Comparison of ENCODE assay signal across 8 cellular contexts in the genomic region with DNA sequence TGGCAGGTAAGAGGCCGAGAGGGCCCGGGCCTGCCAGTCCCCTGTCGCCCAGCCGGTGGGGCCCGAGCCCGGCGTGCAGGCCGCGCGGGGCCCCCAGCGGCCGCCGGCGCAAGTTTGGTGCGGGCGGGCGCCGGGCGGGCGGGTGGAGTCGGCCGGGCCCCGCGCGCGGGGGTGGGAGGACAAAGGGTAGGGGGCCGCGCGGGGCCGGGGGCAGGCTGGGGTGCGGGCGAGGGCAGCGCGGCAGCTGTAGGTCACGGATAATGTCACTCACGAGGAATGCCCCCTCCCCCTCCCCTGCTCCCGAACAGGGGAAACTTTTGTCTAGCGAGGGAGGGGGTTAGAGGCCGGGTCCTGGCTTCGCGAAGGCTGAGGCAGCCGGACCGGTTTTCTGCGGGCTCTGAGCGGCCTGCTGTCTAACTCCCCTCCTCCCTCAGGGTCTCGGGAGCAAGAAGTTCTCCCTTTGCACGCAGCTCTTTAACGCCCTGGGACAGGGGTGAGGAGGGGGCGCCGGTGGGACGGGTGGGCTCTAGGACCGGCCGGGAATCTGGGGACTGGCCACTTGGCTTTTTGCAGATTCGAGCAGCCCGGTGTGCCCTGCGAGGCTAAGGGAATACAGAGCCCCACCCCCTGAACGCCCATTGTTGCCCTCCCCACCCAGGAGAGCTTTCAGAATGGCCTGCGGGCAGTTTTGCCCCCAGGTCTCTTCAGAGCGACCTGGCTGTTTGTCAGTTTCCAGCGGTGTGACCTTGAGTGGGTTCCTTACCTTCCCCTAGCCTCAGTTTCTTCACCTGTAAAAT. TPM values are rescaled to one million over a fixed set of nuclear protein-coding genes. Genes with fewer than 3 reads are reported as not detected.
A peak's percentile ranks its signal among the peaks of the same experiment; 100 is the strongest.
DNase-seq lines count a peak whose midpoint lies in the region; ATAC-seq and TF ChIP-seq lines count a peak whose summit lies in the region.

No MANE protein-coding gene starts in this region.

- H3K36me3 ChIP-seq in SK-N-SH (replicated peaks in 1 of 2; ENCODE audit: control insufficient read depth in 1 of 2, insufficient read depth in 2 of 2, low read length in 1 of 2), result peaks cover 0 to 4% of the 10 kb centered on the region in 2 experiments
- H3K36me3 ChIP-seq in psoas muscle (ENCODE audit: insufficient read depth in 1 of 2, low read depth in 1 of 2), result peaks cover 0 to 6% of the 10 kb centered on the region in 2 donors

- DNase-seq in D341Med (ENCODE audit: low spot score) (peak; percentile 86), SK-N-SH (peak; percentile 87), right cardiac atrium (peak; percentile 60 to 85 (median 80)), psoas muscle (peak; percentile 64 to 67), amniotic stem cell (lab: John Stamatoyannopoulos, UW) (no peak)

- H3K9me2 ChIP-seq in SK-N-SH, result no peaks in the 10 kb centered on the region

- TF ChIP-seq EP300 in SK-N-SH (IDR thresholded peaks at IDR 0.05; ENCODE audit: borderline replicate concordance in 1 of 2, low read depth in 1 of 2, low read length in 1 of 2), result no peak

- H3K9ac ChIP-seq in SK-N-SH, result peak overlapping the region; percentile 99

- 0 out of 2 replicates have a peak overlapping the region, but pooled peaks have one; percentile 56 for H2AFZ ChIP-seq in SK-N-SH (ENCODE audit: low read depth)

- 3% methylated on average over 11 of the region's 60 CpGs for WGBS in SK-N-SH (ENCODE audit: low lambda C conversion rate)
- under 1% methylated on average over 60 of the region's 60 CpGs for WGBS in right cardiac atrium
- 1 to 3% (median 1%) methylated on average over 29 to 60 of the region's 60 CpGs for WGBS in psoas muscle, 3 donors

- intact Hi-C loops in right cardiac atrium (cut with DNase I), result loop anchor here (5.0 kb wide), 1 partner anchor 36 kb away; no protein-coding TSS in a partner anchor
- intact Hi-C loops in psoas muscle (cut with DNase I), result loop anchor here (5.0 kb wide), 2 partner anchors 34 to 36 kb away; no protein-coding TSS in a partner anchor

- H3F3A ChIP-seq in SK-N-SH (replicated peaks; ENCODE audit: insufficient read depth), result peaks cover 40% of the 10 kb centered on the region

- H3K4me1 ChIP-seq in SK-N-SH (ENCODE audit: control insufficient read depth in 1 of 2, insufficient read depth in 2 of 2, low read depth in 1 of 2, low read length in 1 of 2) (peaks cover 38 to 52% of the 10 kb centered on the region in 2 experiments), right cardiac atrium (ENCODE audit: control insufficient read depth, insufficient read depth, low read length) (peaks cover 35% of the 10 kb centered on the region), psoas muscle (peaks cover 55% of the 10 kb centered on the region)

- H3K9me3 ChIP-seq in SK-N-SH (no peaks in the 10 kb centered on the region), right cardiac atrium (ENCODE audit: control insufficient read depth, low read length) (no peaks in the 10 kb centered on the region), psoas muscle (no peaks in the 10 kb centered on the region)

- TF ChIP-seq RAD21 in SK-N-SH (IDR thresholded peaks at IDR 0.05; ENCODE audit: low read length), result no peak

- H3K27ac ChIP-seq in SK-N-SH (ENCODE audit: low read depth in 2 of 2, low read length in 1 of 2), result peak overlapping the region; percentile 80 to 92
- peak overlapping the region; percentile 91 for H3K27ac ChIP-seq in angular gyrus (ENCODE audit: low read depth, low read length)
- H3K27ac ChIP-seq in right cardiac atrium (ENCODE audit: low read length), result peak overlapping the region; percentile 99
- H3K27ac ChIP-seq in psoas muscle, result peak overlapping the region; percentile 93

- H3K27me3 ChIP-seq in SK-N-SH (ENCODE audit: insufficient read depth) (no peaks in the 10 kb centered on the region), right cardiac atrium (ENCODE audit: control insufficient read depth, insufficient read depth) (no peaks in the 10 kb centered on the region), psoas muscle (ENCODE audit: insufficient read depth in 3 of 3, low read length in 2 of 3) (no peaks in the 10 kb centered on the region)

- H4K20me1 ChIP-seq in SK-N-SH (ENCODE audit: insufficient read depth), result peaks cover 42% of the 10 kb centered on the region

- POLR2A ChIA-PET in SK-N-SH (lab: Yijun Ruan, JAX), result interaction anchor here (0.9 to 3.2 kb wide), 2 partner anchors 13 to 37 kb away, joined by 3 to 16 read pairs; a partner anchor contains a TSS

- H3K4me3 ChIP-seq in SK-N-SH (ENCODE audit: low read depth in 2 of 2, low read length in 1 of 2), result peak overlapping the region; percentile 86 to 89
- H3K4me3 ChIP-seq in right cardiac atrium (ENCODE audit: low read length), result peak overlapping the region; percentile 100
- peak overlapping the region; percentile 100 for H3K4me3 ChIP-seq in psoas muscle

- peaks cover 69% of the 10 kb centered on the region for H3K79me2 ChIP-seq in SK-N-SH (ENCODE audit: insufficient read depth)

- ATAC-seq in HG02885 (IDR thresholded peaks at IDR 0.05; ENCODE audit: poor library complexity, unreplicated experiment) (peak; percentile 23), right cardiac atrium (peak; percentile 13 to 35), psoas muscle (peak; percentile 10 to 45 (median 29)), HG03095 (IDR thresholded peaks at IDR 0.05; ENCODE audit: unreplicated experiment) (no peak)

- CTCF ChIA-PET in SK-N-SH (lab: Yijun Ruan, JAX), result interaction anchor here (0.6 to 2.8 kb wide), 9 partner anchors 10 to 90 kb away, joined by 3 to 10 read pairs (median 4); a partner anchor contains a TSS

- TF ChIP-seq CTCF in SK-N-SH (IDR thresholded peaks at IDR 0.05), result no peak
- no peak for TF ChIP-seq CTCF in psoas muscle (IDR thresholded peaks at IDR 0.05)

- peak overlapping the region; percentile 89 for H3K4me2 ChIP-seq in SK-N-SH

TF ChIP-seq in SK-N-SH, 30 proteins besides CTCF, POLR2A, EP300 and RAD21 (continues in another document):
- TF ChIP-seq SIN3A (IDR thresholded peaks at IDR 0.05; ENCODE audit: borderline replicate concordance, low read depth, low read length) (no peak), MXI1 (IDR thresholded peaks at IDR 0.05; ENCODE audit: low read depth, low read length) (no peak), RCOR1 (IDR thresholded peaks at IDR 0.05; ENCODE audit: low read length) (peak; percentile 47; the same call in 1 of the 2 replicates), EZH2phosphoT487 (IDR thresholded peaks at IDR 0.05; ENCODE audit: borderline replicate concordance, low read depth) (no peak), FOXM1 (IDR thresholded peaks at IDR 0.05; ENCODE audit: low read depth) (no peak), RXRA (IDR thresholded peaks at IDR 0.05; ENCODE audit: borderline replicate concordance, low read depth) (no peak), TAF1 (IDR thresholded peaks at IDR 0.05; ENCODE audit: borderline replicate concordance, low read depth, low read length) (0 out of 2 replicates have a peak, but pooled peaks have one; percentile 1), FOXJ3 (CRISPR knock-in tag; IDR thresholded peaks at IDR 0.05) (no peak), SMC3 (IDR thresholded peaks at IDR 0.05; ENCODE audit: low read depth, low read length) (no peak), YY1 (IDR thresholded peaks at IDR 0.05; ENCODE audit: low read depth) (no peak), MEF2A (IDR thresholded peaks at IDR 0.05; ENCODE audit: borderline replicate concordance, low read depth) (no peak), GABPA (IDR thresholded peaks at IDR 0.05; ENCODE audit: low read depth) (no peak)
- TF ChIP-seq, protein P1, sequence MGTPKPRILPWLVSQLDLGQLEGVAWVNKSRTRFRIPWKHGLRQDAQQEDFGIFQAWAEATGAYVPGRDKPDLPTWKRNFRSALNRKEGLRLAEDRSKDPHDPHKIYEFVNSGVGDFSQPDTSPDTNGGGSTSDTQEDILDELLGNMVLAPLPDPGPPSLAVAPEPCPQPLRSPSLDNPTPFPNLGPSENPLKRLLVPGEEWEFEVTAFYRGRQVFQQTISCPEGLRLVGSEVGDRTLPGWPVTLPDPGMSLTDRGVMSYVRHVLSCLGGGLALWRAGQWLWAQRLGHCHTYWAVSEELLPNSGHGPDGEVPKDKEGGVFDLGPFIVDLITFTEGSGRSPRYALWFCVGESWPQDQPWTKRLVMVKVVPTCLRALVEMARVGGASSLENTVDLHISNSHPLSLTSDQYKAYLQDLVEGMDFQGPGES (IDR thresholded peaks at IDR 0.05; ENCODE audit: low read depth, low read length), result no peak
- TF ChIP-seq, protein P2, sequence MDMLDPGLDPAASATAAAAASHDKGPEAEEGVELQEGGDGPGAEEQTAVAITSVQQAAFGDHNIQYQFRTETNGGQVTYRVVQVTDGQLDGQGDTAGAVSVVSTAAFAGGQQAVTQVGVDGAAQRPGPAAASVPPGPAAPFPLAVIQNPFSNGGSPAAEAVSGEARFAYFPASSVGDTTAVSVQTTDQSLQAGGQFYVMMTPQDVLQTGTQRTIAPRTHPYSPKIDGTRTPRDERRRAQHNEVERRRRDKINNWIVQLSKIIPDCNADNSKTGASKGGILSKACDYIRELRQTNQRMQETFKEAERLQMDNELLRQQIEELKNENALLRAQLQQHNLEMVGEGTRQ (IDR thresholded peaks at IDR 0.05; ENCODE audit: borderline replicate concordance, low read depth, low read length), result no peak
- TF ChIP-seq, protein P3, sequence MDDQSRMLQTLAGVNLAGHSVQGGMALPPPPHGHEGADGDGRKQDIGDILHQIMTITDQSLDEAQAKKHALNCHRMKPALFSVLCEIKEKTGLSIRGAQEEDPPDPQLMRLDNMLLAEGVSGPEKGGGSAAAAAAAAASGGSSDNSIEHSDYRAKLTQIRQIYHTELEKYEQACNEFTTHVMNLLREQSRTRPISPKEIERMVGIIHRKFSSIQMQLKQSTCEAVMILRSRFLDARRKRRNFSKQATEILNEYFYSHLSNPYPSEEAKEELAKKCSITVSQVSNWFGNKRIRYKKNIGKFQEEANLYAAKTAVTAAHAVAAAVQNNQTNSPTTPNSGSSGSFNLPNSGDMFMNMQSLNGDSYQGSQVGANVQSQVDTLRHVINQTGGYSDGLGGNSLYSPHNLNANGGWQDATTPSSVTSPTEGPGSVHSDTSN (IDR thresholded peaks at IDR 0.05), result peak; percentile 34; the same call in 1 of the 2 replicates

RNA-seq across cellular contexts. Expression of a gene that starts 21.3 kb away (rescaled TPM):
- polyA plus RNA-seq in SK-N-SH (2012; rRNA removed) (29.2 and 33.8 TPM in 2 replicates), right cardiac atrium (45.9 TPM), psoas muscle (10 to 100 TPM; 11.0 to 22.5 (median 13.2) TPM)
- polyA plus RNA-seq in SK-N-SH (2012; cell fraction: cytosol; rRNA removed), result 13.8 and 22.5 TPM in 2 replicates
- polyA plus RNA-seq in SK-N-SH (2012; cell fraction: nucleus; rRNA removed), result 32.7 and 39.0 TPM in 2 replicates
- total RNA-seq in right cardiac atrium (10 to 100 TPM; 53.1 to 67.8 (median 58.7) TPM), psoas muscle (10 to 100 TPM; 30.1 to 40.2 (median 36.6) TPM)

RNA-seq across cellular contexts. Expression of a gene that starts 37.1 kb away (rescaled TPM):
- polyA plus RNA-seq in SK-N-SH (2012; rRNA removed) (10,227 and 11,441 TPM in 2 replicates), right cardiac atrium (1,870 TPM), psoas muscle (1,000 to 10,000 TPM; 1,999 to 3,049 (median 2,406) TPM)
- 12,920 and 13,251 TPM in 2 replicates for polyA plus RNA-seq in SK-N-SH (2012; cell fraction: cytosol; rRNA removed)
- 1,878 and 2,730 TPM in 2 replicates for polyA plus RNA-seq in SK-N-SH (2012; cell fraction: nucleus; rRNA removed)
- total RNA-seq in right cardiac atrium (1,000 to 10,000 TPM; 1,254 to 1,552 (median 1,386) TPM), psoas muscle (1,000 to 10,000 TPM in 3 of 4 donors, 100 to 1,000 TPM in 1; 977 to 1,443 (median 1,285) TPM)
